In genomic region chr2:74031203-74031602, GRCh38 we compare ENCODE assay signal across 13 cellular contexts. TPM values are rescaled to one million over a fixed set of nuclear protein-coding genes. Genes with fewer than 3 reads are reported as not detected.
A peak's percentile ranks its signal among the peaks of the same experiment; 100 is the strongest.
DNase-seq lines count a peak whose midpoint lies in the region; ATAC-seq and TF ChIP-seq lines count a peak whose summit lies in the region.
"Had no signal": no experiment of that assay in that cellular context is flagged by ENCODE, and none has a peak within 500 bp of the region (broad histone marks: within the 10 kb centered on the region; RNA-seq: fewer than 3 reads in every experiment).

No MANE protein-coding gene starts in this region.

- H3K9me3 ChIP-seq in OCI-LY3 (ENCODE audit: insufficient read depth, low read length): no peaks in the 10 kb centered on the region

- peak overlapping the region; percentile 90 for H3K27ac ChIP-seq in OCI-LY3 (ENCODE audit: low read length)
- H3K27ac ChIP-seq: neural progenitor cell had no signal

- H3K4me3 ChIP-seq in OCI-LY3 (ENCODE audit: low read length): peak overlapping the region; percentile 65
- H3K4me3 ChIP-seq: heart right ventricle, neural progenitor cell had no signal

- no peaks in the 10 kb centered on the region for H3K27me3 Mint-ChIP-seq in stimulated activated naive CD8-positive, alpha-beta T cell treated with anti-CD3 and anti-CD28 coated beads, Interleukin-15, Interleukin-2, amounts not matched to agents 100 ng/mL and 50 ng/mL, for 24 hours
- no peaks in the 10 kb centered on the region for H3K27me3 Mint-ChIP-seq in central memory CD8-positive, alpha-beta T cell

- H4K20me1 ChIP-seq in OCI-LY3 (ENCODE audit: insufficient read depth, low read length): peaks cover 33% of the 10 kb centered on the region

- no peak for ATAC-seq in stimulated activated naive CD8-positive, alpha-beta T cell treated with anti-CD3 and anti-CD28 coated beads, Interleukin-15, Interleukin-2, amounts not matched to agents 100 U/mL and 50 U/mL, for 24 hours
- ATAC-seq in central memory CD8-positive, alpha-beta T cell (replicated peaks; ENCODE audit: extremely low read depth, poor library complexity, severe bottlenecking): no peak
- no peak for ATAC-seq in HG03280 (IDR thresholded peaks at IDR 0.05; ENCODE audit: unreplicated experiment)
- ATAC-seq: heart right ventricle had no signal

- H3K4me1 ChIP-seq in OCI-LY3 (ENCODE audit: low read length): peaks cover 90% of the 10 kb centered on the region

- H3K9ac ChIP-seq in OCI-LY3 (ENCODE audit: low read length): peak overlapping the region; percentile 69
- H3K9ac ChIP-seq: neural progenitor cell had no signal

- no peaks in the 10 kb centered on the region for H3K27me3 ChIP-seq in OCI-LY3 (ENCODE audit: low read depth, low read length)
- H3K27me3 ChIP-seq: heart right ventricle, neural progenitor cell had no signal

- H3K4me1 Mint-ChIP-seq in stimulated activated naive CD8-positive, alpha-beta T cell treated with anti-CD3 and anti-CD28 coated beads, Interleukin-15, Interleukin-2, amounts not matched to agents 100 ng/mL and 50 ng/mL, for 24 hours (ENCODE audit: low read depth): peaks cover 85% of the 10 kb centered on the region
- H3K4me1 Mint-ChIP-seq in central memory CD8-positive, alpha-beta T cell: peaks cover 65% of the 10 kb centered on the region

- peak overlapping the region; percentile 80 for H3K4me3 Mint-ChIP-seq in stimulated activated naive CD8-positive, alpha-beta T cell treated with anti-CD3 and anti-CD28 coated beads, Interleukin-15, Interleukin-2, amounts not matched to agents 100 ng/mL and 50 ng/mL, for 24 hours
- peak overlapping the region; percentile 60 for H3K4me3 Mint-ChIP-seq in central memory CD8-positive, alpha-beta T cell
- H3K4me3 Mint-ChIP-seq: neural progenitor cell had no signal

- H3K27ac Mint-ChIP-seq in stimulated activated naive CD8-positive, alpha-beta T cell treated with anti-CD3 and anti-CD28 coated beads, Interleukin-15, Interleukin-2, amounts not matched to agents 100 ng/mL and 50 ng/mL, for 24 hours: peak overlapping the region; percentile 88
- H3K27ac Mint-ChIP-seq in central memory CD8-positive, alpha-beta T cell (ENCODE audit: low read depth): peak overlapping the region; percentile 94
- H3K27ac Mint-ChIP-seq: neural progenitor cell had no signal

- H3K79me2 ChIP-seq in OCI-LY3 (ENCODE audit: low read length): peaks cover 100% of the 10 kb centered on the region

- H3K9me3 Mint-ChIP-seq in stimulated activated naive CD8-positive, alpha-beta T cell treated with anti-CD3 and anti-CD28 coated beads, Interleukin-15, Interleukin-2, amounts not matched to agents 100 ng/mL and 50 ng/mL, for 24 hours: no peaks in the 10 kb centered on the region
- no peaks in the 10 kb centered on the region for H3K9me3 Mint-ChIP-seq in central memory CD8-positive, alpha-beta T cell

- peaks cover 15% of the 10 kb centered on the region for H3K36me3 Mint-ChIP-seq in stimulated activated naive CD8-positive, alpha-beta T cell treated with anti-CD3 and anti-CD28 coated beads, Interleukin-15, Interleukin-2, amounts not matched to agents 100 ng/mL and 50 ng/mL, for 24 hours (ENCODE audit: low read depth)
- H3K36me3 Mint-ChIP-seq in central memory CD8-positive, alpha-beta T cell (ENCODE audit: insufficient read depth): peaks cover 20% of the 10 kb centered on the region

- TF ChIP-seq CTCF in OCI-LY3 (IDR thresholded peaks at IDR 0.05; ENCODE audit: low read depth, low read length): no peak

- peaks cover 12% of the 10 kb centered on the region for H3K36me3 ChIP-seq in OCI-LY3 (replicated peaks; ENCODE audit: low read depth, low read length)
- H3K36me3 ChIP-seq: heart right ventricle, neural progenitor cell had no signal

- H2AFZ ChIP-seq in OCI-LY3 (ENCODE audit: low read depth, low read length): no peak overlapping the region
- H2AFZ ChIP-seq: neural progenitor cell had no signal

- DNase-seq in stimulated activated naive CD8-positive, alpha-beta T cell treated with anti-CD3 and anti-CD28 coated beads, Interleukin-15, Interleukin-2, amounts not matched to agents 100 U/mL and 50 U/mL, for 24 hours: no peak
- no peak for DNase-seq in central memory CD8-positive, alpha-beta T cell (ENCODE audit: low spot score in 2 of 2)
- no peak for DNase-seq in DMS 273 (lab: John Stamatoyannopoulos, UW; ENCODE audit: unreplicated experiment)
- no peak for DNase-seq in cerebellum (ENCODE audit: low spot score)
- DNase-seq in NCI-H1417 (lab: John Stamatoyannopoulos, UW): no peak
- DNase-seq: activated CD8-positive, alpha-beta memory T cell treated with anti-CD3 and anti-CD28 coated beads, Interleukin-2, amount 50 U/mL, for 4 hours; GDM1; heart right ventricle; NCI-H1417 treated with DMSO at 0.1 percent for 48 hours had no signal

- peak overlapping the region; percentile 82 for H3K4me2 ChIP-seq in OCI-LY3 (ENCODE audit: low read length)
- H3K4me2 ChIP-seq: neural progenitor cell had no signal

RNA-seq across cellular contexts. Expression of gene TET3, which starts 46.5 kb away (rescaled TPM):
- 22.0 TPM for total RNA-seq in cerebellum
